ENCODE assay signal across 21 cellular contexts in genomic region chr4:188841523-188841922, GRCh38.
"Had no signal": no experiment of that assay in that cellular context is flagged by ENCODE, and none has a peak within 500 bp of the region (broad histone marks: within the 10 kb centered on the region; RNA-seq: fewer than 3 reads in every experiment).

No MANE protein-coding gene starts in this region.

- H3K4me1 ChIP-seq: body of pancreas, vagina had no signal

- H3K9me3 ChIP-seq: body of pancreas, vagina had no signal

- H3K36me3 ChIP-seq: vagina had no signal

- H3K27ac ChIP-seq: body of pancreas, dorsolateral prefrontal cortex, epithelial cell of prostate, vagina had no signal

- DNase-seq: activated CD4-positive, alpha-beta memory T cell treated with anti-CD3 and anti-CD28 coated beads for 36 hours; activated CD4-positive, alpha-beta T cell treated with anti-CD3 and anti-CD28 coated beads for 36 hours; activated naive CD4-positive, alpha-beta T cell; activated naive CD8-positive, alpha-beta T cell treated with anti-CD3 and anti-CD28 coated beads, Interleukin-2, amount 10 ng/mL, durations not matched to agents 7 days and 5 days; body of pancreas; caudate nucleus; dorsolateral prefrontal cortex; endodermal cell; foreskin melanocyte; glutamatergic neuron; hypothalamus; midbrain; occipital lobe; stimulated activated CD4-positive, alpha-beta T cell treated with anti-CD3 and anti-CD28 coated beads, Interleukin-15, amount 100 ng/mL, for 24 hours; stimulated activated CD4-positive, alpha-beta T cell treated with anti-CD3 and anti-CD28 coated beads, Interleukin-2, amount 100 ng/mL, for 48 hours; stimulated activated naive CD8-positive, alpha-beta T cell treated with anti-CD3 and anti-CD28 coated beads, Interleukin-15, amount 100 ng/mL, for 72 hours; T-helper 17 cell; trophoblast cell had no signal

- H3K27me3 ChIP-seq: body of pancreas, dorsolateral prefrontal cortex, vagina had no signal

- H3K4me3 Mint-ChIP-seq: activated CD4-positive, alpha-beta memory T cell treated with anti-CD3 and anti-CD28 coated beads for 36 hours; activated CD4-positive, alpha-beta T cell treated with anti-CD3 and anti-CD28 coated beads for 36 hours; activated naive CD8-positive, alpha-beta T cell treated with anti-CD3 and anti-CD28 coated beads, Interleukin-2, amount 10 ng/mL, durations not matched to agents 7 days and 5 days; endodermal cell; stimulated activated naive CD8-positive, alpha-beta T cell treated with anti-CD3 and anti-CD28 coated beads, Interleukin-15, amount 100 ng/mL, for 72 hours; T-helper 17 cell had no signal

- H3K27me3 Mint-ChIP-seq: activated CD4-positive, alpha-beta memory T cell treated with anti-CD3 and anti-CD28 coated beads for 36 hours; activated CD4-positive, alpha-beta T cell treated with anti-CD3 and anti-CD28 coated beads for 36 hours; activated naive CD8-positive, alpha-beta T cell treated with anti-CD3 and anti-CD28 coated beads, Interleukin-2, amount 10 ng/mL, durations not matched to agents 7 days and 5 days; stimulated activated naive CD8-positive, alpha-beta T cell treated with anti-CD3 and anti-CD28 coated beads, Interleukin-15, amount 100 ng/mL, for 72 hours; T-helper 17 cell had no signal

- H3K4me1 Mint-ChIP-seq: activated CD4-positive, alpha-beta T cell treated with anti-CD3 and anti-CD28 coated beads for 36 hours; activated naive CD8-positive, alpha-beta T cell treated with anti-CD3 and anti-CD28 coated beads, Interleukin-2, amount 10 ng/mL, durations not matched to agents 7 days and 5 days; endodermal cell; stimulated activated naive CD8-positive, alpha-beta T cell treated with anti-CD3 and anti-CD28 coated beads, Interleukin-15, amount 100 ng/mL, for 72 hours; T-helper 17 cell had no signal

- H3K4me3 ChIP-seq: body of pancreas, dorsolateral prefrontal cortex, lung, vagina had no signal

- H3K9me3 Mint-ChIP-seq: endodermal cell had no signal

- H3K27ac Mint-ChIP-seq: activated CD4-positive, alpha-beta memory T cell treated with anti-CD3 and anti-CD28 coated beads for 36 hours; activated CD4-positive, alpha-beta T cell treated with anti-CD3 and anti-CD28 coated beads for 36 hours; activated naive CD8-positive, alpha-beta T cell treated with anti-CD3 and anti-CD28 coated beads, Interleukin-2, amount 10 ng/mL, durations not matched to agents 7 days and 5 days; endodermal cell; stimulated activated naive CD8-positive, alpha-beta T cell treated with anti-CD3 and anti-CD28 coated beads, Interleukin-15, amount 100 ng/mL, for 72 hours; T-helper 17 cell had no signal

- ATAC-seq: activated CD4-positive, alpha-beta T cell treated with anti-CD3 and anti-CD28 coated beads for 36 hours; body of pancreas; stimulated activated naive CD8-positive, alpha-beta T cell treated with anti-CD3 and anti-CD28 coated beads, Interleukin-15, amount 100 ng/mL, for 72 hours; T-helper 17 cell had no signal

- H3K36me3 Mint-ChIP-seq: activated CD4-positive, alpha-beta memory T cell treated with anti-CD3 and anti-CD28 coated beads for 36 hours; activated naive CD8-positive, alpha-beta T cell treated with anti-CD3 and anti-CD28 coated beads, Interleukin-2, amount 10 ng/mL, durations not matched to agents 7 days and 5 days had no signal
